Comparison of ENCODE assay signal across 28 cellular contexts in genomic region chr6:168273483-168274045, GRCh38. TPM values are rescaled to one million over a fixed set of nuclear protein-coding genes. Genes with fewer than 3 reads are reported as not detected.
DNase-seq lines count a peak whose midpoint lies in the region; ATAC-seq and TF ChIP-seq lines count a peak whose summit lies in the region.
"Had no signal": no experiment of that assay in that cellular context is flagged by ENCODE, and none has a peak within 500 bp of the region (broad histone marks: within the 10 kb centered on the region; RNA-seq: fewer than 3 reads in every experiment).

No MANE protein-coding gene starts in this region.

- intact Hi-C loops in Caco-2 (cut with micrococcal nuclease; ENCODE audit: unreplicated experiment) = loop anchor here (1.0 to 2.0 kb wide), 4 partner anchors 8 to 53 kb away; no protein-coding TSS in a partner anchor
- intact Hi-C loops in CD4-positive, alpha-beta T cell (cut with DNase I, micrococcal nuclease) = no loop called here

- no peaks in the 10 kb centered on the region for H3K36me3 ChIP-seq in Caco-2 (ENCODE audit: control insufficient read depth, insufficient read depth, low read length)
- H3K36me3 ChIP-seq: esophagus muscularis mucosa, HAP-1, heart right ventricle, SJCRH30 had no signal

- H3K9me3 ChIP-seq in Caco-2 = no peaks in the 10 kb centered on the region
- no peaks in the 10 kb centered on the region for H3K9me3 ChIP-seq in CD4-positive, alpha-beta T cell (ENCODE audit: control insufficient read depth, low read length)
- H3K9me3 ChIP-seq: esophagus muscularis mucosa, HAP-1, heart right ventricle, SJCRH30 had no signal

- H3K4me1 Mint-ChIP-seq in Caco-2 (ENCODE audit: low read depth, unreplicated experiment) (peaks cover 40% of the 10 kb centered on the region), WTC11 (peaks cover 27% of the 10 kb centered on the region), progenitor cell of endocrine pancreas (ENCODE audit: low read depth) (peaks cover 48% of the 10 kb centered on the region)
- H3K4me1 Mint-ChIP-seq in CD4-positive, alpha-beta T cell (ENCODE audit: low read depth) = no peaks in the 10 kb centered on the region
- H3K4me1 Mint-ChIP-seq: memory B cell, T-cell had no signal

- no peak for TF ChIP-seq CTCF in Caco-2 (IDR thresholded peaks at IDR 0.05; ENCODE audit: insufficient read depth in 1 of 2, low read depth in 1 of 2, low read length in 1 of 2, severe bottlenecking in 1 of 2, unreplicated experiment in 1 of 2)
- no peak for TF ChIP-seq CTCF in WTC11 (IDR thresholded peaks at IDR 0.05)
- no peak for TF ChIP-seq CTCF in progenitor cell of endocrine pancreas (IDR thresholded peaks at IDR 0.05; ENCODE audit: unreplicated experiment)
- TF ChIP-seq CTCF in CD4-positive, alpha-beta T cell (IDR thresholded peaks at IDR 0.05) = no peak

- H3K27me3 ChIP-seq in Caco-2 (replicated peaks; ENCODE audit: control insufficient read depth, insufficient read depth, low read length) = no peaks in the 10 kb centered on the region
- H3K27me3 ChIP-seq in CD4-positive, alpha-beta T cell (ENCODE audit: control insufficient read depth, insufficient read depth, low read length) = no peaks in the 10 kb centered on the region

- ATAC-seq in WTC11 (peak; percentile 20; the same call in 1 of the 2 replicates), left lobe of liver (peak; percentile 1), HG03520 (IDR thresholded peaks at IDR 0.05; ENCODE audit: unreplicated experiment) (no peak)
- no peak for ATAC-seq in CD4-positive, alpha-beta T cell (ENCODE audit: poor library complexity)
- ATAC-seq: effector memory CD8-positive, alpha-beta T cell; foreskin keratinocyte; heart right ventricle; T-cell had no signal

- H3K4me1 ChIP-seq in Caco-2 = peaks cover 39% of the 10 kb centered on the region
- H3K4me1 ChIP-seq: esophagus muscularis mucosa, foreskin keratinocyte, HAP-1, SJCRH30 had no signal

- no peak for DNase-seq in Caco-2
- DNase-seq in WTC11 (ENCODE audit: low spot score) = no peak
- DNase-seq in left lobe of liver (ENCODE audit: low spot score) = no peak
- DNase-seq in progenitor cell of endocrine pancreas (ENCODE audit: low spot score, unreplicated experiment) = no peak
- no peak for DNase-seq in CD4-positive, alpha-beta T cell
- DNase-seq in KBM-7 = no peak
- no peak for DNase-seq in NCI-H2196 (lab: John Stamatoyannopoulos, UW; ENCODE audit: unreplicated experiment)
- DNase-seq: activated T-cell treated with anti-CD3 and anti-CD28 coated beads for 4 hours; anterior cingulate cortex; COR-L47; DMS79 treated with DMSO at 0.1 percent for 48 hours; effector memory CD8-positive, alpha-beta T cell; foreskin keratinocyte; heart right ventricle; NCI-H2029; NCI-H2227 treated with DMSO at 0.1 percent for 48 hours; nucleus accumbens; SJCRH30; T-cell had no signal

- in situ Hi-C loops in KBM-7 (cut with MboI; ENCODE audit: low pct_unique_long_range_greater_than_20kb, low sequenced_read_pairs) = no loop called here

- peak overlapping the region; percentile 73 for H3K4me3 Mint-ChIP-seq in Caco-2 (ENCODE audit: unreplicated experiment)
- H3K4me3 Mint-ChIP-seq in WTC11 = no peak overlapping the region
- H3K4me3 Mint-ChIP-seq in progenitor cell of endocrine pancreas (ENCODE audit: low read depth) = peak overlapping the region; percentile 12
- no peak overlapping the region for H3K4me3 Mint-ChIP-seq in CD4-positive, alpha-beta T cell
- H3K4me3 Mint-ChIP-seq: activated naive CD8-positive, alpha-beta T cell; effector memory CD8-positive, alpha-beta T cell; memory B cell; T-cell had no signal

- peak overlapping the region; percentile 15; the same call in 1 of the 2 replicates for H3K4me3 ChIP-seq in Caco-2 (ENCODE audit: low read depth, low read length)
- H3K4me3 ChIP-seq: coronary artery, esophagus muscularis mucosa, HAP-1, heart right ventricle, SJCRH30 had no signal

- H3K9me3 Mint-ChIP-seq in Caco-2 (ENCODE audit: unreplicated experiment) (peaks cover 7% of the 10 kb centered on the region), WTC11 (peaks cover 5% of the 10 kb centered on the region; the same call in 1 of the 2 replicates), progenitor cell of endocrine pancreas (ENCODE audit: low read depth) (no peaks in the 10 kb centered on the region)
- no peaks in the 10 kb centered on the region for H3K9me3 Mint-ChIP-seq in CD4-positive, alpha-beta T cell
- H3K9me3 Mint-ChIP-seq: effector memory CD8-positive, alpha-beta T cell; type B pancreatic cell had no signal

- POLR2A ChIA-PET in Caco-2 (lab: Charles Lee) (interaction anchor here (1.9 kb wide), 1 partner anchor 8 kb away, joined by 6 read pairs; no protein-coding TSS in a partner anchor), WTC11 (lab: Charles Lee) (no interaction called here)
- POLR2A ChIA-PET in CD4-positive, alpha-beta T cell (lab: Charles Lee) = no interaction called here

- CTCF ChIA-PET in Caco-2 (lab: Charles Lee) (no interaction called here), WTC11 (lab: Charles Lee) (interaction anchor here (0.7 to 1.9 kb wide), 2 partner anchors 28 to 29 kb away, joined by 3 to 4 read pairs; no protein-coding TSS in a partner anchor)
- CTCF ChIA-PET in CD4-positive, alpha-beta T cell (lab: Charles Lee) = no interaction called here

- no TSS peak for BruUV-seq in Caco-2 (replicated peaks; lab: Mats Ljungman, UMichigan)

- H3K27me3 Mint-ChIP-seq in Caco-2 (ENCODE audit: insufficient read depth, unreplicated experiment) (no peaks in the 10 kb centered on the region), WTC11 (ENCODE audit: low read depth) (no peaks in the 10 kb centered on the region), progenitor cell of endocrine pancreas (peaks cover 5% of the 10 kb centered on the region)
- H3K27me3 Mint-ChIP-seq in CD4-positive, alpha-beta T cell = peaks cover 35% of the 10 kb centered on the region

- H3K27ac Mint-ChIP-seq in Caco-2 (ENCODE audit: unreplicated experiment) = no peak overlapping the region
- no peak overlapping the region for H3K27ac Mint-ChIP-seq in WTC11
- peak overlapping the region; percentile 73 for H3K27ac Mint-ChIP-seq in progenitor cell of endocrine pancreas
- no peak overlapping the region for H3K27ac Mint-ChIP-seq in CD4-positive, alpha-beta T cell
- H3K27ac Mint-ChIP-seq: activated naive CD8-positive, alpha-beta T cell; effector memory CD8-positive, alpha-beta T cell; memory B cell; T-cell had no signal

- no peaks in the 10 kb centered on the region for H3K36me3 Mint-ChIP-seq in Caco-2 (ENCODE audit: insufficient read depth, unreplicated experiment)
- no peaks in the 10 kb centered on the region for H3K36me3 Mint-ChIP-seq in WTC11
- no peaks in the 10 kb centered on the region for H3K36me3 Mint-ChIP-seq in progenitor cell of endocrine pancreas (ENCODE audit: insufficient read depth)
- no peaks in the 10 kb centered on the region for H3K36me3 Mint-ChIP-seq in CD4-positive, alpha-beta T cell (ENCODE audit: low read depth)
- H3K36me3 Mint-ChIP-seq: activated naive CD8-positive, alpha-beta T cell; memory B cell; T-cell; type B pancreatic cell had no signal

- H3K27ac ChIP-seq in CD4-positive, alpha-beta T cell (ENCODE audit: low read depth, low read length) = no peak overlapping the region
- H3K27ac ChIP-seq: coronary artery, esophagus muscularis mucosa, foreskin keratinocyte, heart right ventricle, SJCRH30 had no signal

TF ChIP-seq in WTC11, 78 proteins besides CTCF, POLR2A, EP300 and RAD21:
- no peak for TF ChIP-seq ZNF423 (CRISPR knock-in tag; IDR thresholded peaks at IDR 0.05)
- TF ChIP-seq GABPB1 (CRISPR knock-in tag; IDR thresholded peaks at IDR 0.05) = peak; percentile 45; the same call in 1 of the 2 replicates

RNA-seq across cellular contexts. Expression of gene DACT2, which starts 46.0 kb away (rescaled TPM):
- 18.6 and 21.1 TPM in 2 replicates for total RNA-seq in Caco-2 (2022)
- 3.4 to 4.9 TPM (median 3.8 TPM) in 3 replicates for total RNA-seq in WTC11 (2021)
- 1.5 TPM for total RNA-seq in left lobe of liver
- total RNA-seq in progenitor cell of endocrine pancreas = 30.5 and 33.2 TPM in 2 replicates
- not detected for total RNA-seq in CD4-positive, alpha-beta T cell
- total RNA-seq: LHCN-M2, RPMI7951, SJCRH30, T-cell had no signal

Comparison
In these comparisons a context has a peak if more than half of its experiments do, and no peak if none do; other contexts are left out.
1. H3K4me3 Mint-ChIP-seq: peak in Caco-2 (single experiment) and progenitor cell of endocrine pancreas (single experiment); none in WTC11 (single experiment) and CD4-positive, alpha-beta T cell (single experiment).
2. ATAC-seq: peak in WTC11 (single experiment) and left lobe of liver (single experiment); none in CD4-positive, alpha-beta T cell (single experiment) and HG03520 (single experiment).